ENCODE assay signal across 8 cellular contexts in the genomic region with DNA sequence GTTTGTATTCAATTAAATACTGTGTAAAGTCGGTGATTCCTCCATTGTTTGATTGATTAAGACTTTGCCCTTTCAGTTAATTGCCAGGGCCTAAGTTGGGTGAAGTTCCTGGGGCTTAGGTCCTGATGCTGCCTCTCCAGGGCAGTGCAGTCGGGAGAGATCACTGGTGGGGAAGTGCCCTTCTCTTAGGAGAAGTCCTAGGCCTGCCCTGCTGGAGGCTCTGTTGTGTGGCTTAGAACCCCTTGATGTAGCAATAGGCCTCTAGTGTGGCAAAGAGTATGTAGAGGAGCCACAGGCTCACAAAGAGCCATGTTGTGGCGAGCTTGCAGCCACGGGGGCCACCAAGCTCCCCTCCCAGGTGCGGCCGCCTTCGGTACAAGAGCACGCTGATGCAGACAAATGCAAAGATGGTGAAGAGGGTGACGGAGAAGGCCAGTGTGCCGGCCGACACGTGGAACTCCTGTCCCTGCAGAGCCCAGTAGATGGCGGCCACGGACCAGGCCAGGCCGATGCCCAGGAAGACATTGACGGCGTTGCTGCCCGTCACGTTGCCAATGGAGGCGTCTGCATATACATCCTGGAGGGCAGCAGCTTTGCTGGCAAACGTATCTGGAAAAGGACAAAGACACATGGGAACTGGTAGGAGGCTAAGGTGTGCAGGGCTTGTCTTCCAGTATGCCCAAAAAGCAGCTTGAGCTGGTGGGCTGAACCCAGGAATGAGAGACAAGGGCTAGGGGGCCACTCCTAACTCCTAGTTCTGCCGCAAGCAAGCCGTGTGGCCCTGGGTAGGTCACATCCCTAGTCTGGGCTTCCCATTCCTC.
DNase-seq lines count a peak whose midpoint lies in the region; ATAC-seq and TF ChIP-seq lines count a peak whose summit lies in the region.

No MANE protein-coding gene starts in this region.

- peak; percentile 65 for DNase-seq in COLO829 (ENCODE audit: low spot score)
- peak; percentile 71 for DNase-seq in HT-29 (ENCODE audit: low spot score)
- DNase-seq in NOMO-1 (lab: John Stamatoyannopoulos, UW; ENCODE audit: unreplicated experiment in 2 of 2): peak; percentile 51 to 55
- DNase-seq in coronary artery (ENCODE audit: low spot score): no peak
- no peak for DNase-seq in activated effector memory CD4-positive, alpha-beta T cell treated with Interleukin-2 at 50 U/mL for 16 hours
- no peak for DNase-seq in SW 1271 (lab: John Stamatoyannopoulos, UW)

- no peaks in the 10 kb centered on the region for H3K36me3 ChIP-seq in liver (ENCODE audit: control insufficient read depth in 4 of 4, insufficient read depth in 3 of 4, low read depth in 1 of 4, low read length in 3 of 4)

- no peaks in the 10 kb centered on the region for H3K9me3 ChIP-seq in liver (ENCODE audit: control insufficient read depth in 4 of 4, low read length in 3 of 4)

- H3K27ac ChIP-seq in coronary artery: no peak overlapping the region
- no peak overlapping the region for H3K27ac ChIP-seq in liver (ENCODE audit: low read depth in 1 of 2, low read length in 2 of 2)

- H3K4me3 ChIP-seq in coronary artery: no peak overlapping the region
- H3K4me3 ChIP-seq in liver (ENCODE audit: low read depth in 1 of 3, low read length in 3 of 3): no peak overlapping the region

- TF ChIP-seq CTCF in coronary artery (IDR thresholded peaks at IDR 0.05): peak; percentile 24
- peak; percentile 84 for TF ChIP-seq CTCF in liver (IDR thresholded peaks at IDR 0.05; ENCODE audit: low read depth, low read length, missing input control)

- no peaks in the 10 kb centered on the region for H3K27me3 ChIP-seq in liver (ENCODE audit: control insufficient read depth in 4 of 4, insufficient read depth in 4 of 4, low read length in 3 of 4)

- WGBS in liver: 22% methylated on average over 23 of the region's 23 CpGs

- no peak overlapping the region for H3K9ac ChIP-seq in liver (ENCODE audit: low read depth in 1 of 2, low read length in 2 of 2)

- ATAC-seq in GM18873 (IDR thresholded peaks at IDR 0.05; ENCODE audit: low FRiP score, unreplicated experiment): no peak

- TF ChIP-seq RAD21 in liver (IDR thresholded peaks at IDR 0.05): peak; percentile 96 to 99

- peaks cover 0 to 7% (median 5%) of the 10 kb centered on the region in 4 donors for H3K4me1 ChIP-seq in liver (ENCODE audit: control insufficient read depth in 4 of 4, insufficient read depth in 4 of 4, low read length in 3 of 4)

TF ChIP-seq in liver, 16 proteins besides CTCF, POLR2A, EP300 and RAD21:
- no peak for TF ChIP-seq JUND (IDR thresholded peaks at IDR 0.05)
- TF ChIP-seq TAF1 (conservative IDR thresholded peaks at IDR 0.05): no peak
- TF ChIP-seq YY1 (IDR thresholded peaks at IDR 0.05): peak; percentile 56
- TF ChIP-seq, protein P1, sequence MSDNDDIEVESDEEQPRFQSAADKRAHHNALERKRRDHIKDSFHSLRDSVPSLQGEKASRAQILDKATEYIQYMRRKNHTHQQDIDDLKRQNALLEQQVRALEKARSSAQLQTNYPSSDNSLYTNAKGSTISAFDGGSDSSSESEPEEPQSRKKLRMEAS (IDR thresholded peaks at IDR 0.05): no peak
- TF ChIP-seq HNF4A (conservative IDR thresholded peaks at IDR 0.05): peak in 1 of 2 donors; percentile 1
- TF ChIP-seq EGR1 (IDR thresholded peaks at IDR 0.05; ENCODE audit: low read depth in 2 of 2): no peak
- TF ChIP-seq GABPA (IDR thresholded peaks at IDR 0.05 in 1 of 2, conservative IDR thresholded peaks at IDR 0.05 in 1 of 2): no peak
- TF ChIP-seq RXRA (IDR thresholded peaks at IDR 0.05): peak in 1 of 2 donors; percentile 48
- no peak for TF ChIP-seq FOXA1 (IDR thresholded peaks at IDR 0.05)
- TF ChIP-seq HNF4G (IDR thresholded peaks at IDR 0.05): no peak
- TF ChIP-seq, protein P2, sequence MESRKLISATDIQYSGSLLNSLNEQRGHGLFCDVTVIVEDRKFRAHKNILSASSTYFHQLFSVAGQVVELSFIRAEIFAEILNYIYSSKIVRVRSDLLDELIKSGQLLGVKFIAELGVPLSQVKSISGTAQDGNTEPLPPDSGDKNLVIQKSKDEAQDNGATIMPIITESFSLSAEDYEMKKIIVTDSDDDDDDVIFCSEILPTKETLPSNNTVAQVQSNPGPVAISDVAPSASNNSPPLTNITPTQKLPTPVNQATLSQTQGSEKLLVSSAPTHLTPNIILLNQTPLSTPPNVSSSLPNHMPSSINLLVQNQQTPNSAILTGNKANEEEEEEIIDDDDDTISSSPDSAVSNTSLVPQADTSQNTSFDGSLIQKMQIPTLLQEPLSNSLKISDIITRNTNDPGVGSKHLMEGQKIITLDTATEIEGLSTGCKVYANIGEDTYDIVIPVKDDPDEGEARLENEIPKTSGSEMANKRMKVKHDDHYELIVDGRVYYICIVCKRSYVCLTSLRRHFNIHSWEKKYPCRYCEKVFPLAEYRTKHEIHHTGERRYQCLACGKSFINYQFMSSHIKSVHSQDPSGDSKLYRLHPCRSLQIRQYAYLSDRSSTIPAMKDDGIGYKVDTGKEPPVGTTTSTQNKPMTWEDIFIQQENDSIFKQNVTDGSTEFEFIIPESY (IDR thresholded peaks at IDR 0.05): no peak

Comparison
In these comparisons a context has a peak if more than half of its experiments do, and no peak if none do; other contexts are left out.
1. DNase-seq: peak in COLO829 (single experiment), HT-29 (single experiment) and NOMO-1 (2 of 2); none in coronary artery (single experiment), activated effector memory CD4-positive, alpha-beta T cell treated with Interleukin-2 at 50 U/mL for 16 hours (single experiment) and SW 1271 (0 of 2).